Comparison of ENCODE assay signal across 14 cellular contexts in the genomic region with DNA sequence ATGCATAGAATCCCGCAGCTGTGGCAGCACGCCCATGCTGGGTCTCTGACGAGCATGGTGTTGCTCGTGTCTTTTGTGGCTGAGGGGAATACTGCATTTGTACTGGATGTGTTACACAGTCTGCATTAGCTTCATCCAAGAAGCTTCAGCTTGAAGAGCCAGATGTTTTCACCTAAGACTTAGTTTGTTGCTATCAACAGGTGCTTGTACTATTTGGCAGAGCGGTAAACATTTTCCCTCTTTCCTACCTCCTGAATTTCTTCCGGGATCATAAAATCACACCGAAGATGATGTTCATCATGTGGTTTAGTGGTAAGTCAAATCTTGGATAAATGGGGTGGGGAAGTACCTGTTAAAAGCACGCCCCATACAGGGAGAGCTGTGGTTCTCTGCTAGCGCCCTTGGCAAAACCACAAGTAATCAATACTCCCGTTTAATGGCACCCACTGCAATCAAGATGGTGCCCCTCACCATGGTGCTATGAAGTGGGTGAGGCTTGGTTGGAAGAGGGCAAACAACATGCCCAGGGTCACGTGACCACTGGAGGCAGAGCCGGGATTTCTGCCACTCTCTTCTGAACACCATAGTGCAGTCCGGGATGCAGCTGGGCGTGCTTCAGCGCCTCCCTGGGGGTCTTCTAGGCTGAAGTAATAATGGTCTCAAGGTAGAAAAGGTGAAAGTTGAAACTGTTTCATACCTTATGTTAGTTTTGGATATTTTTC. TPM values are rescaled to one million over a fixed set of nuclear protein-coding genes. Genes with fewer than 3 reads are reported as not detected.
DNase-seq lines count a peak whose midpoint lies in the region; ATAC-seq and TF ChIP-seq lines count a peak whose summit lies in the region.
"Had no signal": no experiment of that assay in that cellular context is flagged by ENCODE, and none has a peak within 500 bp of the region (broad histone marks: within the 10 kb centered on the region; RNA-seq: fewer than 3 reads in every experiment).

No MANE protein-coding gene starts in this region.

- H3K4me3 ChIP-seq in HEK293 (ENCODE audit: low read depth, low read length) = no peak overlapping the region
- no peak overlapping the region for H3K4me3 ChIP-seq in prostate gland
- H3K4me3 ChIP-seq: GM23338, K562 had no signal

- intact Hi-C loops in CD4-positive, alpha-beta T cell (cut with DNase I, micrococcal nuclease) = no loop called here
- intact Hi-C loops in activated T-helper 2 cell treated with anti-CD3 and anti-CD28 coated beads, Interferon-gamma antibody, Interleukin-2, Interleukin-4, amounts not matched to agents 10 μg/mL and 5 μg/mL and 100 μg/mL, durations not matched to agents 14 hours and 24 hours and 36 hours (cut with micrococcal nuclease) = no loop called here
- intact Hi-C loops in prostate gland (cut with DNase I) = no loop called here

- peak overlapping the region; percentile 42 for H3K27ac Mint-ChIP-seq in CD4-positive, alpha-beta T cell
- peak overlapping the region; percentile 3 for H3K27ac Mint-ChIP-seq in activated T-helper 2 cell treated with anti-CD3 and anti-CD28 coated beads, Interferon-gamma antibody, Interleukin-2, Interleukin-4, amounts not matched to agents 10 μg/mL and 5 μg/mL and 100 μg/mL, durations not matched to agents 14 hours and 24 hours and 36 hours
- H3K27ac Mint-ChIP-seq: GM23338 had no signal

- no peak for ATAC-seq in CD4-positive, alpha-beta T cell (ENCODE audit: poor library complexity)
- ATAC-seq: GM23338, K562 had no signal

- TF ChIP-seq CTCF in CD4-positive, alpha-beta T cell (IDR thresholded peaks at IDR 0.05) = no peak
- TF ChIP-seq CTCF in HEK293 (tag by site-specific recombination; IDR thresholded peaks at IDR 0.05) (no peak), prostate gland (IDR thresholded peaks at IDR 0.05) (no peak)

- no peaks in the 10 kb centered on the region for H3K9me3 ChIP-seq in CD4-positive, alpha-beta T cell (ENCODE audit: control insufficient read depth, low read length)
- H3K9me3 ChIP-seq in HEK293 (ENCODE audit: control insufficient read depth, insufficient read depth, low read depth, low read length) (no peaks in the 10 kb centered on the region), prostate gland (no peaks in the 10 kb centered on the region)

- H3K9me3 Mint-ChIP-seq in CD4-positive, alpha-beta T cell = no peaks in the 10 kb centered on the region
- no peaks in the 10 kb centered on the region for H3K9me3 Mint-ChIP-seq in activated T-helper 2 cell treated with anti-CD3 and anti-CD28 coated beads, Interferon-gamma antibody, Interleukin-2, Interleukin-4, amounts not matched to agents 10 μg/mL and 5 μg/mL and 100 μg/mL, durations not matched to agents 14 hours and 24 hours and 36 hours
- H3K9me3 Mint-ChIP-seq: GM23338 had no signal

- no peak for TF ChIP-seq POLR2A in prostate gland (IDR thresholded peaks at IDR 0.05)

- H3K27ac ChIP-seq in CD4-positive, alpha-beta T cell (ENCODE audit: low read depth, low read length) = no peak overlapping the region
- H3K27ac ChIP-seq in HEK293 (ENCODE audit: extremely low read depth, low read depth, low read length) (no peak overlapping the region), prostate gland (peak overlapping the region; percentile 29 to 38)
- H3K27ac ChIP-seq: RWPE1 had no signal

- CTCF ChIA-PET in CD4-positive, alpha-beta T cell (lab: Charles Lee) = interaction anchor here (0.6 to 0.8 kb wide), 2 partner anchors 24 to 33 kb away, joined by 3 read pairs; no protein-coding TSS in a partner anchor
- CTCF ChIA-PET in HEK293 (lab: Yijun Ruan, JAX) = interaction anchor here (0.8 to 1.9 kb wide), 4 partner anchors 9 to 339 kb away, joined by 3 to 6 read pairs (median 4); no protein-coding TSS in a partner anchor

- H3K4me3 Mint-ChIP-seq in CD4-positive, alpha-beta T cell = no peak overlapping the region
- H3K4me3 Mint-ChIP-seq in activated T-helper 2 cell treated with anti-CD3 and anti-CD28 coated beads, Interferon-gamma antibody, Interleukin-2, Interleukin-4, amounts not matched to agents 10 μg/mL and 5 μg/mL and 100 μg/mL, durations not matched to agents 14 hours and 24 hours and 36 hours (ENCODE audit: low read depth) = no peak overlapping the region
- H3K4me3 Mint-ChIP-seq: GM23338 had no signal

- WGBS in prostate gland = 82% methylated on average over 15 of the region's 15 CpGs

- H3K36me3 ChIP-seq in HEK293 (ENCODE audit: control insufficient read depth in 2 of 2, insufficient read depth in 1 of 2, low read length in 2 of 2) = peaks cover 0 to 55% of the 10 kb centered on the region in 2 experiments; a peak in 2 of 3 replicates
- H3K36me3 ChIP-seq in prostate gland = no peaks in the 10 kb centered on the region

- H3K4me1 ChIP-seq in HEK293 (ENCODE audit: control insufficient read depth, insufficient read depth, low read length) (no peaks in the 10 kb centered on the region), prostate gland (replicated peaks) (no peaks in the 10 kb centered on the region)

- POLR2A ChIA-PET in CD4-positive, alpha-beta T cell (lab: Charles Lee) = no interaction called here
- POLR2A ChIA-PET in HEK293 (lab: Yijun Ruan, JAX) = no interaction called here

- no peak for DNase-seq in CD4-positive, alpha-beta T cell
- no peak for DNase-seq in activated T-helper 2 cell treated with anti-CD3 and anti-CD28 coated beads, Interferon-gamma antibody, Interleukin-2, Interleukin-4, amounts not matched to agents 10 μg/mL and 5 μg/mL and 100 μg/mL, durations not matched to agents 14 hours and 24 hours and 36 hours (ENCODE audit: low spot score)
- DNase-seq in prostate gland (ENCODE audit: low spot score) (no peak), SW 1271 (lab: John Stamatoyannopoulos, UW) (no peak), DMS53 (lab: John Stamatoyannopoulos, UW) (no peak), nucleus accumbens (lab: John Stamatoyannopoulos, UW) (no peak)
- DNase-seq: EL, NCI-H1092, NCI-H345, NCI-H69 had no signal

- no peaks in the 10 kb centered on the region for H3K27me3 ChIP-seq in CD4-positive, alpha-beta T cell (ENCODE audit: control insufficient read depth, insufficient read depth, low read length)
- H3K27me3 ChIP-seq in prostate gland (replicated peaks; ENCODE audit: insufficient read depth) = no peaks in the 10 kb centered on the region

- H3K4me1 Mint-ChIP-seq in CD4-positive, alpha-beta T cell (ENCODE audit: low read depth) = no peaks in the 10 kb centered on the region
- no peaks in the 10 kb centered on the region for H3K4me1 Mint-ChIP-seq in activated T-helper 2 cell treated with anti-CD3 and anti-CD28 coated beads, Interferon-gamma antibody, Interleukin-2, Interleukin-4, amounts not matched to agents 10 μg/mL and 5 μg/mL and 100 μg/mL, durations not matched to agents 14 hours and 24 hours and 36 hours (ENCODE audit: low read depth)

- no peaks in the 10 kb centered on the region for H3K27me3 Mint-ChIP-seq in CD4-positive, alpha-beta T cell
- no peaks in the 10 kb centered on the region for H3K27me3 Mint-ChIP-seq in activated T-helper 2 cell treated with anti-CD3 and anti-CD28 coated beads, Interferon-gamma antibody, Interleukin-2, Interleukin-4, amounts not matched to agents 10 μg/mL and 5 μg/mL and 100 μg/mL, durations not matched to agents 14 hours and 24 hours and 36 hours (ENCODE audit: low read depth)

- H3K36me3 Mint-ChIP-seq in CD4-positive, alpha-beta T cell (ENCODE audit: low read depth) = peaks cover 83% of the 10 kb centered on the region
- H3K36me3 Mint-ChIP-seq in activated T-helper 2 cell treated with anti-CD3 and anti-CD28 coated beads, Interferon-gamma antibody, Interleukin-2, Interleukin-4, amounts not matched to agents 10 μg/mL and 5 μg/mL and 100 μg/mL, durations not matched to agents 14 hours and 24 hours and 36 hours (ENCODE audit: low read depth) = peaks cover 41% of the 10 kb centered on the region

TF ChIP-seq in HEK293, 187 proteins besides CTCF, POLR2A, EP300 and RAD21 (continues in another document):
- TF ChIP-seq SCRT2 (tag by site-specific recombination; IDR thresholded peaks at IDR 0.05) = peak; percentile 94
- no peak for TF ChIP-seq ZNF548 (tag by site-specific recombination; IDR thresholded peaks at IDR 0.05)
- TF ChIP-seq, protein P1, sequence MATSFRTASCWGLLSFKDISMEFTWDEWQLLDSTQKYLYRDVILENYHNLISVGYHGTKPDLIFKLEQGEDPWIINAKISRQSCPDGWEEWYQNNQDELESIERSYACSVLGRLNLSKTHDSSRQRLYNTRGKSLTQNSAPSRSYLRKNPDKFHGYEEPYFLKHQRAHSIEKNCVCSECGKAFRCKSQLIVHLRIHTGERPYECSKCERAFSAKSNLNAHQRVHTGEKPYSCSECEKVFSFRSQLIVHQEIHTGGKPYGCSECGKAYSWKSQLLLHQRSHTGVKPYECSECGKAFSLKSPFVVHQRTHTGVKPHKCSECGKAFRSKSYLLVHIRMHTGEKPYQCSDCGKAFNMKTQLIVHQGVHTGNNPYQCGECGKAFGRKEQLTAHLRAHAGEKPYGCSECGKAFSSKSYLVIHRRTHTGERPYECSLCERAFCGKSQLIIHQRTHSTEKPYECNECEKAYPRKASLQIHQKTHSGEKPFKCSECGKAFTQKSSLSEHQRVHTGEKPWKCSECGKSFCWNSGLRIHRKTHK (tag by site-specific recombination; IDR thresholded peaks at IDR 0.05) = no peak

RNA-seq across cellular contexts. Expression of a gene that starts 34.4 kb away (rescaled TPM):
- total RNA-seq in CD4-positive, alpha-beta T cell = 10 to 100 TPM; 16.0 to 16.4 TPM
- 8.3 and 8.5 TPM in 2 replicates for total RNA-seq in activated T-helper 2 cell treated with anti-CD3 and anti-CD28 coated beads, Interferon-gamma antibody, Interleukin-2, Interleukin-4, amounts not matched to agents 10 μg/mL and 5 μg/mL and 100 μg/mL, durations not matched to agents 14 hours and 24 hours and 36 hours
- total RNA-seq in prostate gland = 10 to 100 TPM in 1 of 2 donors, 1 to 10 TPM in 1; 9.2 to 15.2 TPM

RNA-seq across cellular contexts. Expression of a gene that starts 55.3 kb away (rescaled TPM):
- total RNA-seq in CD4-positive, alpha-beta T cell = 100 to 1,000 TPM; 129 to 132 TPM
- total RNA-seq in activated T-helper 2 cell treated with anti-CD3 and anti-CD28 coated beads, Interferon-gamma antibody, Interleukin-2, Interleukin-4, amounts not matched to agents 10 μg/mL and 5 μg/mL and 100 μg/mL, durations not matched to agents 14 hours and 24 hours and 36 hours = 64.0 and 67.6 TPM in 2 replicates
- total RNA-seq in prostate gland = 100 to 1,000 TPM; 166 to 239 TPM

Comparison
In these comparisons a context has a peak if more than half of its experiments do, and no peak if none do; other contexts are left out.
1. H3K27ac ChIP-seq: peak in prostate gland (2 of 2); none in CD4-positive, alpha-beta T cell (single experiment) and HEK293 (single experiment).